18 cellular contexts compared by ENCODE assay signal in the genomic region with DNA sequence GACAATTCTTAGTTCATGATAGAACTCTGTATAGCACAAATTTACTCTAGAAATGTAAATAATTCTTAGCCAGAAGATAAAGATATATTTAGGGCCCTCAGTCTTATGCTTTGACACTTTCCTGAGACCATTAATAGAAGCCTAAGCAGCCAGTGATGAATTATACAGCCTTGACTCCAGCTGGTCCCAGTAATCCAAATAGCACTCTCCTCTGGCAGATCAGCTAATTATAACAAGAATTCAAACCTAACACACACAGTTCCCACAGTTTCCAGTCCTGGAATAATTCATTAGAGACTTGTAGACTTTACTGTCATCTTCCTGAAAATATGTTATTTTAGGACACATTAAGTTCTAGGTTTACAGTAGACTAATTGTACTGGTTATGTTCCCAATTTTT. TPM values are rescaled to one million over a fixed set of nuclear protein-coding genes. Genes with fewer than 3 reads are reported as not detected.
DNase-seq lines count a peak whose midpoint lies in the region; ATAC-seq and TF ChIP-seq lines count a peak whose summit lies in the region.
"Had no signal": no experiment of that assay in that cellular context is flagged by ENCODE, and none has a peak within 500 bp of the region (broad histone marks: within the 10 kb centered on the region; RNA-seq: fewer than 3 reads in every experiment).

No MANE protein-coding gene starts in this region.

- H3K9me3 Mint-ChIP-seq in chondrocyte (ENCODE audit: low read depth): no peaks in the 10 kb centered on the region
- H3K9me3 Mint-ChIP-seq in Caco-2 (ENCODE audit: unreplicated experiment): peaks cover 2% of the 10 kb centered on the region
- H3K9me3 Mint-ChIP-seq: IgD-negative memory B cell had no signal

- H3K9me3 ChIP-seq in IMR-90 (ENCODE audit: control insufficient read depth, insufficient read depth, low read length) (peaks cover under 1% of the 10 kb centered on the region; the same call in 1 of the 2 replicates), Caco-2 (no peaks in the 10 kb centered on the region)
- H3K9me3 ChIP-seq: HAP-1 had no signal

- no peaks in the 10 kb centered on the region; a peak in 2 of 4 replicates for H3K79me1 ChIP-seq in IMR-90 (ENCODE audit: low read depth in 1 of 2, low read length in 2 of 2)

- H3K4me3 Mint-ChIP-seq in chondrocyte (ENCODE audit: unreplicated experiment) (no peak overlapping the region), Caco-2 (ENCODE audit: unreplicated experiment) (no peak overlapping the region)
- H3K4me3 Mint-ChIP-seq: CD14-positive monocyte, IgD-negative memory B cell had no signal

- CTCF ChIA-PET in IMR-90 (lab: Yijun Ruan, JAX) (interaction anchor here (0.6 kb wide), 1 partner anchor 51 kb away, joined by 4 read pairs; no protein-coding TSS in a partner anchor), Caco-2 (lab: Charles Lee) (no interaction called here)

- no peak overlapping the region for H3K18ac ChIP-seq in IMR-90 (ENCODE audit: low read depth, low read length)

- TF ChIP-seq POLR2A in IMR-90 (IDR thresholded peaks at IDR 0.05; ENCODE audit: low read depth, low read length): no peak

- BruUV-seq in IMR-90 (replicated peaks; lab: Mats Ljungman, UMichigan) (no TSS peak), Caco-2 (replicated peaks; lab: Mats Ljungman, UMichigan) (no TSS peak)

- H3K4me2 ChIP-seq in IMR-90 (ENCODE audit: low read depth, low read length): no peak overlapping the region

- H2AFZ ChIP-seq in ACC112 (ENCODE audit: low read length, unreplicated experiment) (peak overlapping the region; percentile 77), IMR-90 (replicated peaks; ENCODE audit: low read length, poor library complexity) (no peak overlapping the region)

- peak; percentile 30; the same call in 1 of the 2 replicates for ATAC-seq in IMR-90 (ENCODE audit: low read depth)

- H3K27ac ChIP-seq in ACC112 (ENCODE audit: low read depth, low read length) (peak overlapping the region; percentile 93), IMR-90 (ENCODE audit: insufficient read depth, low read length) (no peak overlapping the region)

- H3K56ac ChIP-seq in IMR-90 (ENCODE audit: extremely low read depth, insufficient read depth, low read length): no peak overlapping the region

- no peak overlapping the region for H2AK9ac ChIP-seq in IMR-90 (replicated peaks; ENCODE audit: low read depth, low read length, poor library complexity)

- H3K14ac ChIP-seq in IMR-90 (replicated peaks; ENCODE audit: low read depth, low read length): no peak overlapping the region

- intact Hi-C loops in IMR-90 (cut with micrococcal nuclease) (no loop called here), Caco-2 (cut with micrococcal nuclease; ENCODE audit: unreplicated experiment) (no loop called here)

- no peak overlapping the region for H4K8ac ChIP-seq in IMR-90 (ENCODE audit: low read depth in 2 of 2, low read length in 2 of 2)

- peak overlapping the region; percentile 36; the same call in 1 of the 2 replicates for H3K4me3 ChIP-seq in ACC112 (ENCODE audit: low read depth, low read length)
- H3K4me3 ChIP-seq in IMR-90 (ENCODE audit: insufficient read depth, low read depth, low read length): no peak overlapping the region
- H3K4me3 ChIP-seq in Caco-2 (ENCODE audit: low read depth, low read length): no peak overlapping the region
- H3K4me3 ChIP-seq: HAP-1 had no signal

- POLR2A ChIA-PET in IMR-90 (lab: Charles Lee; ENCODE audit: unreplicated experiment) (interaction anchor here (0.5 kb wide), 1 partner anchor 79 kb away, joined by 3 read pairs; no protein-coding TSS in a partner anchor), Caco-2 (lab: Charles Lee) (no interaction called here)

- H3K4me1 ChIP-seq in ACC112 (ENCODE audit: control insufficient read depth, insufficient read depth, low read length, unreplicated experiment): peaks cover 41% of the 10 kb centered on the region
- peaks cover 5% of the 10 kb centered on the region; the same call in 1 of the 2 replicates for H3K4me1 ChIP-seq in IMR-90 (ENCODE audit: control insufficient read depth, insufficient read depth, low read length)
- no peaks in the 10 kb centered on the region for H3K4me1 ChIP-seq in Caco-2
- H3K4me1 ChIP-seq: HAP-1 had no signal

- H3K27ac Mint-ChIP-seq in chondrocyte (ENCODE audit: unreplicated experiment) (peak overlapping the region; percentile 92), Caco-2 (ENCODE audit: unreplicated experiment) (no peak overlapping the region)
- H3K27ac Mint-ChIP-seq: CD14-positive monocyte, IgD-negative memory B cell had no signal

- H3K36me3 ChIP-seq in ACC112 (ENCODE audit: insufficient read depth, low read length) (no peaks in the 10 kb centered on the region), IMR-90 (ENCODE audit: control insufficient read depth, insufficient read depth, low read length) (peaks cover under 1% of the 10 kb centered on the region; the same call in 1 of the 2 replicates), Caco-2 (ENCODE audit: control insufficient read depth, insufficient read depth, low read length) (no peaks in the 10 kb centered on the region)
- H3K36me3 ChIP-seq: HAP-1 had no signal

- in situ Hi-C loops in IMR-90 (cut with MboI; ENCODE audit: low sequenced_read_pairs): no loop called here

- H3K27me3 Mint-ChIP-seq in chondrocyte (ENCODE audit: low read depth) (no peaks in the 10 kb centered on the region), Caco-2 (ENCODE audit: insufficient read depth, unreplicated experiment) (no peaks in the 10 kb centered on the region)
- H3K27me3 Mint-ChIP-seq: IgD-negative memory B cell had no signal

- H3K36me3 Mint-ChIP-seq in chondrocyte (ENCODE audit: low read depth) (no peaks in the 10 kb centered on the region), Caco-2 (ENCODE audit: insufficient read depth, unreplicated experiment) (no peaks in the 10 kb centered on the region)
- H3K36me3 Mint-ChIP-seq: CD14-positive monocyte, IgD-negative memory B cell had no signal

- DNase-seq in IMR-90 (no peak), chondrocyte (ENCODE audit: low spot score) (no peak), myocyte (ENCODE audit: low read depth) (peak; percentile 67), D341Med (ENCODE audit: low spot score) (no peak), Caco-2 (no peak), T-helper 1 cell (no peak)
- no peak for DNase-seq in activated CD4-positive, alpha-beta T cell treated with anti-CD3 and anti-CD28 coated beads for 4 hours
- DNase-seq: AML-193, DMS153, Kasumi-1, NCI-H187 treated with DMSO at 0.1 percent for 48 hours, SHP77 had no signal

- no peak overlapping the region for H2BK20ac ChIP-seq in IMR-90 (ENCODE audit: low read depth, low read length)

- H3K9me1 ChIP-seq in IMR-90 (ENCODE audit: insufficient read depth, low read length): peaks cover 8% of the 10 kb centered on the region

- no peaks in the 10 kb centered on the region for H3K79me2 ChIP-seq in ACC112 (ENCODE audit: control insufficient read depth, insufficient read depth, low read length, unreplicated experiment)

- no peak overlapping the region for H3K4ac ChIP-seq in IMR-90 (ENCODE audit: low read depth, low read length)

- H3K9ac ChIP-seq in IMR-90 (ENCODE audit: low read depth, low read length): no peak overlapping the region

- H3K27me3 ChIP-seq in ACC112 (ENCODE audit: insufficient read depth, low read length): no peaks in the 10 kb centered on the region
- H3K27me3 ChIP-seq in IMR-90 (ENCODE audit: control insufficient read depth, insufficient read depth, low read length): no peaks in the 10 kb centered on the region
- H3K27me3 ChIP-seq in Caco-2 (replicated peaks; ENCODE audit: control insufficient read depth, insufficient read depth, low read length): no peaks in the 10 kb centered on the region

- no peak overlapping the region for H4K91ac ChIP-seq in IMR-90 (ENCODE audit: insufficient read depth, low read depth, low read length)

- no peaks in the 10 kb centered on the region for H4K20me1 ChIP-seq in IMR-90 (ENCODE audit: insufficient read depth, low read length)

- H2BK5ac ChIP-seq in IMR-90 (ENCODE audit: low read depth, low read length, poor library complexity, severe bottlenecking): no peak overlapping the region

- no peak overlapping the region for H3K23ac ChIP-seq in IMR-90 (ENCODE audit: low read depth, low read length)

- no peak overlapping the region for H4K5ac ChIP-seq in IMR-90 (ENCODE audit: low read depth, low read length)

- no peak for TF ChIP-seq CTCF in IMR-90 (conservative IDR thresholded peaks at IDR 0.05; ENCODE audit: low read depth, low read length)
- no peak for TF ChIP-seq CTCF in chondrocyte (IDR thresholded peaks at IDR 0.05)
- no peak for TF ChIP-seq CTCF in Caco-2 (IDR thresholded peaks at IDR 0.05; ENCODE audit: insufficient read depth in 1 of 2, low read depth in 1 of 2, low read length in 1 of 2, severe bottlenecking in 1 of 2, unreplicated experiment in 1 of 2)

- H2BK120ac ChIP-seq in IMR-90 (ENCODE audit: low read depth, low read length): no peak overlapping the region

- peaks cover 30% of the 10 kb centered on the region for H3K4me1 Mint-ChIP-seq in chondrocyte (ENCODE audit: low read depth)
- H3K4me1 Mint-ChIP-seq in Caco-2 (ENCODE audit: low read depth, unreplicated experiment): no peaks in the 10 kb centered on the region
- H3K4me1 Mint-ChIP-seq: CD14-positive monocyte, IgD-negative memory B cell had no signal

- dilution Hi-C loops in IMR-90 (cut with HindIII; ENCODE audit: low sequenced_read_pairs, unreplicated experiment): no loop called here

- no peak overlapping the region for H2AK5ac ChIP-seq in IMR-90 (ENCODE audit: low read depth, low read length)

- TF ChIP-seq RAD21 in IMR-90 (IDR thresholded peaks at IDR 0.05; ENCODE audit: low read length): no peak

- no peak overlapping the region for H2BK15ac ChIP-seq in IMR-90 (ENCODE audit: low read depth, low read length)

TF ChIP-seq in IMR-90, 13 proteins besides CTCF, POLR2A, EP300 and RAD21 (continues in another document):
- TF ChIP-seq CEBPB (IDR thresholded peaks at IDR 0.05; ENCODE audit: low read depth, low read length) (no peak), MAZ (IDR thresholded peaks at IDR 0.05; ENCODE audit: borderline replicate concordance, low read depth, low read length) (no peak), SMC3 (IDR thresholded peaks at IDR 0.05; ENCODE audit: low read depth, low read length) (no peak), RFX5 (IDR thresholded peaks at IDR 0.05; ENCODE audit: low read depth, low read length) (no peak)

RNA-seq across cellular contexts. Expression of a gene that starts 50.4 kb away (rescaled TPM):
- total RNA-seq in IMR-90 (2012; rRNA removed): not detected in 2 replicates
- polyA plus RNA-seq in IMR-90 (2012; rRNA removed): 0.03 TPM in 1 of 2 replicates, not detected in the other
- not detected in 2 replicates for polyA plus RNA-seq in IMR-90 (2012; cell fraction: cytosol; rRNA removed)
- polyA plus RNA-seq in IMR-90 (2012; cell fraction: nucleus; rRNA removed; ENCODE audit: low replicate concordance): 0.13 TPM in 1 of 2 replicates, not detected in the other
- not detected in 3 replicates for total RNA-seq in chondrocyte
- not detected in 2 replicates for total RNA-seq in myocyte
- 0.10 TPM for polyA plus RNA-seq in myocyte (2012)
- total RNA-seq in Caco-2 (2022): not detected in 2 replicates
- total RNA-seq: A673, HT1080 had no signal
- polyA plus RNA-seq: CD14-positive monocyte, IgD-negative memory B cell had no signal
